ENCODE assay signal across 13 cellular contexts in genomic region chr4:173919196-173919595, GRCh38.
"Had no signal": no experiment of that assay in that cellular context is flagged by ENCODE, and none has a peak within 500 bp of the region (broad histone marks: within the 10 kb centered on the region; RNA-seq: fewer than 3 reads in every experiment).

No MANE protein-coding gene starts in this region.

- ATAC-seq: activated T-cell treated with anti-CD3 and anti-CD28 coated beads, Interleukin-2, amount 50 U/mL, for 4 hours; body of pancreas; effector memory CD8-positive, alpha-beta T cell; naive thymus-derived CD4-positive, alpha-beta T cell; sciatic nerve; stimulated activated effector memory CD8-positive, alpha-beta T cell treated with anti-CD3 and anti-CD28 coated beads, Interleukin-12 subunit alpha, Interleukin-12 subunit beta, amount 100 ng/mL, for 72 hours had no signal

- H3K27me3 ChIP-seq: body of pancreas, stomach had no signal

- H3K4me1 ChIP-seq: body of pancreas, parathyroid adenoma had no signal

- H3K4me3 ChIP-seq: body of pancreas, stomach had no signal

- H3K27ac ChIP-seq: body of pancreas, epithelial cell of prostate, parathyroid adenoma had no signal

- DNase-seq: activated CD4-positive, alpha-beta T cell treated with anti-CD3 and anti-CD28 coated beads, Interleukin-2, amount 10 ng/mL, durations not matched to agents 7 days and 5 days; activated CD8-positive, alpha-beta memory T cell treated with anti-CD3 and anti-CD28 coated beads, Interleukin-2, amount 50 U/mL, for 4 hours; activated naive CD4-positive, alpha-beta T cell treated with anti-CD3 and anti-CD28 coated beads for 36 hours; activated T-cell treated with anti-CD3 and anti-CD28 coated beads, Interleukin-2, amount 50 U/mL, for 4 hours; body of pancreas; effector memory CD8-positive, alpha-beta T cell; naive thymus-derived CD4-positive, alpha-beta T cell; stimulated activated CD4-positive, alpha-beta T cell treated with anti-CD3 and anti-CD28 coated beads, Interleukin-4, amount 100 ng/mL, for 24 hours; stomach had no signal

- H2AFZ ChIP-seq: parathyroid adenoma had no signal

- H3K9me3 ChIP-seq: body of pancreas, stomach had no signal

- H3K9ac ChIP-seq: parathyroid adenoma had no signal

- H3K36me3 ChIP-seq: stomach had no signal
